ENCODE assay signal across 8 cellular contexts in the genomic region with DNA sequence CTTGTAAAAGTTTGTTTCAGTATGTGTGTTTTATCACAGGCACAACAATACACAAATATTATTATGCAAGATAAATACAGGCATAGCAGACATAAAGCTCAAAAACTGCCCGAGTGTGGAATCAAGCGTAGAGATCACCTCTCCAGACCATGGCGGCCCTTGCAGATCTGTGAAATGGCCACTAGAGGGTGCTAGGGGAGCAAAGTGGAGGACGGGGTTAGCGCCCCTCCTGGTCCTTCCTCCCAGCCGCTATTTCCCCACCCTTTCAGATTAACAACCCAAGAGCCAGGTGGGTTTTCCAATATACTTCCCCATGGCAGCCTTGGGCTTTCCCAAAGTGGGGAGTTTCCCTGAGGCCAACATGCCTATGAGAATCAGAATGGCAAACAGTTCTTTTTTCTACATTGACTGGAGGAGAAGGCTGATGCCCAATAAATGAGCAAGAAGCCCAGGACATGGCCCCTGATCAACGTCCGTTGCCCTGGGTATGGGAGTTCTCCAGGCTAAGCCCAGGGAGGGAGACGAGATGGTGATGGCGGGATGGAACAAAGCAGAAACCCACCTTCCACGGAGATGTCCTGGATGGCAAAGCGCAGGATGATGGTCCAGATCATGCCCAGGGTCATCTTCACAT.
DNase-seq lines count a peak whose midpoint lies in the region; ATAC-seq and TF ChIP-seq lines count a peak whose summit lies in the region.

No MANE protein-coding gene starts in this region.

- peaks cover 26% of the 10 kb centered on the region for H3K79me2 ChIP-seq in GM23338 (replicated peaks; ENCODE audit: insufficient read depth)

- H3K36me3 ChIP-seq in GM23338 (ENCODE audit: insufficient read depth) = 0 out of 2 replicates have a peak, but pooled peaks cover 7% of the 10 kb centered on the region
- H3K36me3 ChIP-seq in ascending aorta = peaks cover 39 to 71% of the 10 kb centered on the region in 2 donors
- H3K36me3 ChIP-seq in gastrocnemius medialis = no peaks in the 10 kb centered on the region

- no peaks in the 10 kb centered on the region for H3K9me2 ChIP-seq in GM23338 (ENCODE audit: insufficient read depth)

- H3K4me2 ChIP-seq in GM23338 = no peak overlapping the region

- H3K27me3 ChIP-seq in GM23338 (ENCODE audit: insufficient read depth) = no peaks in the 10 kb centered on the region
- no peaks in the 10 kb centered on the region for H3K27me3 ChIP-seq in ascending aorta
- no peaks in the 10 kb centered on the region for H3K27me3 ChIP-seq in gastrocnemius medialis

- TF ChIP-seq CTCF in GM23338 (conservative IDR thresholded peaks at IDR 0.05; ENCODE audit: low read depth in 2 of 2) = peak; percentile 100
- peak; percentile 95 to 96 (median 96) for TF ChIP-seq CTCF in ascending aorta (IDR thresholded peaks at IDR 0.05)
- TF ChIP-seq CTCF in gastrocnemius medialis (IDR thresholded peaks at IDR 0.05 in 4 of 5, conservative IDR thresholded peaks at IDR 0.05 in 1 of 5) = peak; percentile 89 to 98 (median 94)

- H3K4me1 Mint-ChIP-seq in GM23338 = peaks cover 7% of the 10 kb centered on the region; the same call in 2 of the 3 replicates

- intact Hi-C loops in ascending aorta (cut with DNase I) = loop anchor here (5.0 to 10.0 kb wide), 3 partner anchors 63 to 191 kb away; partner anchors contain the start of gene ACTN1
- intact Hi-C loops in gastrocnemius medialis (cut with DNase I; ENCODE audit: low total_unique reads) = loop anchor here (1.0 to 2.0 kb wide), 4 partner anchors 69 to 196 kb away; no protein-coding TSS in a partner anchor

- in situ Hi-C loops in gastrocnemius medialis (cut with MboI; ENCODE audit: low sequenced_read_pairs in 4 of 4) = loop anchor here (5.0 kb wide), 3 partner anchors 186 to 196 kb away; no protein-coding TSS in a partner anchor

- H2AFZ ChIP-seq in GM23338 = no peak overlapping the region

- no peak for TF ChIP-seq POLR2A in gastrocnemius medialis (IDR thresholded peaks at IDR 0.05)

- no peak overlapping the region for H3K4me3 Mint-ChIP-seq in GM23338

- H3K36me3 Mint-ChIP-seq in GM23338 (ENCODE audit: low read depth) = peaks cover 62% of the 10 kb centered on the region

- peak; percentile 92 for ATAC-seq in GM23338
- peak; percentile 91 to 93 for ATAC-seq in gastrocnemius medialis

- H3K9me3 Mint-ChIP-seq in GM23338 = no peaks in the 10 kb centered on the region

- no peaks in the 10 kb centered on the region for H3K4me1 ChIP-seq in GM23338 (ENCODE audit: insufficient read depth)
- H3K4me1 ChIP-seq in ascending aorta = peaks cover 11 to 54% of the 10 kb centered on the region in 2 donors
- peaks cover 0 to 7% of the 10 kb centered on the region in 2 donors for H3K4me1 ChIP-seq in gastrocnemius medialis

- H3K27ac Mint-ChIP-seq in GM23338 = no peak overlapping the region

- peaks cover 10% of the 10 kb centered on the region; the same call in 1 of the 2 replicates for H4K20me1 ChIP-seq in GM23338 (replicated peaks; ENCODE audit: insufficient read depth)

- H3K4me3 ChIP-seq in GM23338 (no peak overlapping the region), ascending aorta (no peak overlapping the region), gastrocnemius medialis (no peak overlapping the region)

- H3K9me3 ChIP-seq in ascending aorta = no peaks in the 10 kb centered on the region
- H3K9me3 ChIP-seq in gastrocnemius medialis = no peaks in the 10 kb centered on the region

- no peaks in the 10 kb centered on the region; the same call in 1 of the 2 replicates for H3F3A ChIP-seq in GM23338 (replicated peaks; ENCODE audit: low read depth)

- peak; percentile 89 for DNase-seq in CD1c-positive myeloid dendritic cell (ENCODE audit: extremely low spot score)
- peak; percentile 97 for DNase-seq in GM23338 (ENCODE audit: low spot score)
- DNase-seq in NCI-H1694 treated with DMSO at 0.1 percent for 48 hours (lab: John Stamatoyannopoulos, UW) = peak; percentile 90
- peak; percentile 38 for DNase-seq in T1000 (lab: John Stamatoyannopoulos, UW)
- DNase-seq in ascending aorta (ENCODE audit: low spot score in 2 of 2) = peak in 1 of 2 donors; percentile 86
- DNase-seq in hepatic stellate cell (ENCODE audit: low spot score) = peak; percentile 87
- DNase-seq in gastrocnemius medialis = peak; percentile 25 to 54
- DNase-seq in GF-D8 (lab: John Stamatoyannopoulos, UW) = no peak

- H3K27me3 Mint-ChIP-seq in GM23338 (ENCODE audit: insufficient read depth, low read depth, poor library complexity) = peaks cover 5% of the 10 kb centered on the region

- H3K27ac ChIP-seq in GM23338 (ENCODE audit: low read depth) (peak overlapping the region; percentile 63; the same call in 1 of the 2 replicates), ascending aorta (peak overlapping the region; percentile 56 to 59), gastrocnemius medialis (no peak overlapping the region)

TF ChIP-seq in GM23338, 12 proteins besides CTCF, POLR2A, EP300 and RAD21 (continues in another document):
- TF ChIP-seq EZH2 (IDR thresholded peaks at IDR 0.05; ENCODE audit: low read depth, unreplicated experiment) (no peak), STAT1 (IDR thresholded peaks at IDR 0.05; ENCODE audit: unreplicated experiment) (no peak), ZNF462 (CRISPR knock-in tag; IDR thresholded peaks at IDR 0.05) (no peak), ZNF331 (CRISPR knock-in tag; IDR thresholded peaks at IDR 0.05; ENCODE audit: low read depth) (no peak), ZNF114 (CRISPR knock-in tag; IDR thresholded peaks at IDR 0.05) (no peak), CREB1 (CRISPR knock-in tag; IDR thresholded peaks at IDR 0.05; ENCODE audit: low read depth) (no peak), ETS1 (IDR thresholded peaks at IDR 0.05) (no peak)

Comparison
In these comparisons a context has a peak if more than half of its experiments do, and no peak if none do; other contexts are left out.
1. H3K27ac ChIP-seq: peak in GM23338 (single experiment) and ascending aorta (2 of 2); none in gastrocnemius medialis (0 of 4).
2. Peak in every context shown above with its lines, with median percentiles within 50 percentile points of each other: CTCF ChIP-seq.